Comparison of ENCODE assay signal across 10 cellular contexts in the genomic region with DNA sequence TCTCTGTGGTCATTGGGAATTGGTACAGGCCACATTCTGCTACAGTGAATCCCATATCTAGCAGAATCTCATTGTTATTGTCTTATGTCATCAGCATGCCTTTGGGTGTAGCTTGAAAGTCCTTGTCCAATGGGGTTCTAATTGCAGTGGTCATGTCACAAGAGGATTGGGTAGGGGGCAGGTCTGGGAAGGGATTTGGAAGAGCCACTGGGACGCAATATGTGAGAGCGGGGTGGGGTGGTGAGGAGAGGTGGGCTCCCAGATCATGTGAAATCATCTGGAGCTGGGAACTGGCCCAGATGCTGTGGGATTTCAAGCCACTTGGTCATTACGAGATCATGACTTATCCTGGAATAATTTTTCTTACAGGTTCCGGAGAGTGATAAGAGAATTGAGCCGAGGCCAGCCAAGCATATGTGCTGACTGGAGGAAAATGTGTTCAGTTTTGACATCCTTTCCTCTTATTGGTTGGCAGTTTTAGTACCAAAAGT. TPM values are rescaled to one million over a fixed set of nuclear protein-coding genes. Genes with fewer than 3 reads are reported as not detected.
DNase-seq lines count a peak whose midpoint lies in the region; ATAC-seq and TF ChIP-seq lines count a peak whose summit lies in the region.
"Had no signal": no experiment of that assay in that cellular context is flagged by ENCODE, and none has a peak within 500 bp of the region (broad histone marks: within the 10 kb centered on the region; RNA-seq: fewer than 3 reads in every experiment).

No MANE protein-coding gene starts in this region.

- H3K4me2 ChIP-seq in HCT116 (ENCODE audit: low read length) = peak overlapping the region; percentile 33
- H3K4me2 ChIP-seq in smooth muscle cell = peak overlapping the region; percentile 71

- TF ChIP-seq CTCF in HCT116 (IDR thresholded peaks at IDR 0.05 in 2 of 3, conservative IDR thresholded peaks at IDR 0.05 in 1 of 3; ENCODE audit: borderline replicate concordance in 1 of 3, insufficient read depth in 1 of 3, low read depth in 2 of 3, low read length in 2 of 3) (no peak), smooth muscle cell (IDR thresholded peaks at IDR 0.05; ENCODE audit: borderline replicate concordance, insufficient read depth, poor library complexity, severe bottlenecking) (no peak)

- no peaks in the 10 kb centered on the region for H3K9me2 ChIP-seq in HCT116 (ENCODE audit: insufficient read depth)

- H3F3A ChIP-seq in smooth muscle cell (ENCODE audit: low read depth) = peaks cover 12% of the 10 kb centered on the region

- H3K36me3 ChIP-seq in HCT116 (ENCODE audit: control insufficient read depth in 1 of 2, insufficient read depth in 2 of 2, low read length in 2 of 2) (no peaks in the 10 kb centered on the region), smooth muscle cell (ENCODE audit: low read depth) (no peaks in the 10 kb centered on the region)

- H3K4me3 ChIP-seq in HCT116 (replicated peaks in 1 of 2; ENCODE audit: low read depth in 1 of 2, low read length in 2 of 2) (no peak overlapping the region), smooth muscle cell (no peak overlapping the region)
- H3K4me3 ChIP-seq: coronary artery had no signal

- CTCF ChIA-PET in HCT116 (lab: Charles Lee) = interaction anchor here (1.3 kb wide), 1 partner anchor 9 kb away, joined by 3 read pairs; no protein-coding TSS in a partner anchor

- H3K9ac ChIP-seq in HCT116 (ENCODE audit: low read length) = no peak overlapping the region
- peak overlapping the region; percentile 75 for H3K9ac ChIP-seq in smooth muscle cell (ENCODE audit: low read depth)

- H3K9me3 ChIP-seq in HCT116 (ENCODE audit: control insufficient read depth in 1 of 2, insufficient read depth in 1 of 2, low read depth in 1 of 2, low read length in 2 of 2) = no peaks in the 10 kb centered on the region
- no peaks in the 10 kb centered on the region for H3K9me3 ChIP-seq in smooth muscle cell (replicated peaks; ENCODE audit: low read depth)

- no peak for TF ChIP-seq POLR2A in HCT116 (IDR thresholded peaks at IDR 0.05; ENCODE audit: borderline replicate concordance, extremely low read depth, insufficient read depth, insufficient read length)

- WGBS in smooth muscle cell (ENCODE audit: low lambda C conversion rate) = 53% methylated on average over 5 of the region's 5 CpGs

- TF ChIP-seq RAD21 in HCT116 (IDR thresholded peaks at IDR 0.05; ENCODE audit: low read depth) = no peak

- H4K20me1 ChIP-seq in HCT116 (ENCODE audit: insufficient read depth) = no peaks in the 10 kb centered on the region
- no peaks in the 10 kb centered on the region for H4K20me1 ChIP-seq in smooth muscle cell (ENCODE audit: low read depth)

- no TSS peak for BruUV-seq in HCT116 (replicated peaks; lab: Mats Ljungman, UMichigan)

- ATAC-seq in HCT116 = 0 out of 2 replicates have a peak, but pooled peaks have one; percentile 14
- ATAC-seq in SK-N-SH treated with all-trans-retinoic acid at 6 μM for 48 hours = peak; percentile 28
- ATAC-seq in HG02610 (IDR thresholded peaks at IDR 0.05; ENCODE audit: unreplicated experiment) = no peak
- ATAC-seq in HG03469 (IDR thresholded peaks at IDR 0.05; ENCODE audit: unreplicated experiment) = no peak
- ATAC-seq: Panc1 had no signal

- RAD21 ChIA-PET in HCT116 (lab: Charles Lee; ENCODE audit: low non-redundant PET in 1 of 2, low total read pairs in 2 of 2, uncharacterized antibody in 2 of 2, unreplicated experiment in 2 of 2) = no interaction called here

- H3K79me2 ChIP-seq in HCT116 (ENCODE audit: insufficient read depth, low read length) (no peaks in the 10 kb centered on the region), smooth muscle cell (ENCODE audit: low read depth) (no peaks in the 10 kb centered on the region)

- POLR2A ChIA-PET in HCT116 (lab: Charles Lee) = no interaction called here

- H3K27me3 ChIP-seq in HCT116 (ENCODE audit: insufficient read depth, low read length) (no peaks in the 10 kb centered on the region), smooth muscle cell (ENCODE audit: low read depth) (no peaks in the 10 kb centered on the region)

- H3K4me1 ChIP-seq in HCT116 (ENCODE audit: control insufficient read depth in 1 of 2, insufficient read depth in 2 of 2, low read length in 2 of 2) (peaks cover 7 to 9% of the 10 kb centered on the region in 2 experiments), smooth muscle cell (ENCODE audit: low read depth) (peaks cover 14% of the 10 kb centered on the region)

- H3K27ac ChIP-seq in HCT116 (ENCODE audit: low read depth, low read length) (no peak overlapping the region), smooth muscle cell (ENCODE audit: low read depth) (peak overlapping the region; percentile 84)
- H3K27ac ChIP-seq: coronary artery had no signal

- intact Hi-C loops in HCT116 (cut with micrococcal nuclease) = no loop called here

- no peak for DNase-seq in HCT116 (ENCODE audit: low read depth, low spot score)
- peak; percentile 68 for DNase-seq in fibroblast of peridontal ligament (ENCODE audit: extremely low read depth)
- DNase-seq in smooth muscle cell (lab: John Stamatoyannopoulos, UW; ENCODE audit: unreplicated experiment) = no peak
- no peak for DNase-seq in KG1 (lab: John Stamatoyannopoulos, UW)
- DNase-seq: activated naive CD4-positive, alpha-beta T cell had no signal

- H2AFZ ChIP-seq in HCT116 (ENCODE audit: low read depth, low read length, poor library complexity, severe bottlenecking) (no peak overlapping the region), smooth muscle cell (ENCODE audit: low read depth) (no peak overlapping the region)

TF ChIP-seq in HCT116, 20 proteins besides CTCF, POLR2A, EP300 and RAD21 (continues in another document):
- TF ChIP-seq YY1 (IDR thresholded peaks at IDR 0.05; ENCODE audit: extremely low read depth, insufficient replicate concordance, low read depth, low read length) (no peak), ELF1 (IDR thresholded peaks at IDR 0.05; ENCODE audit: borderline replicate concordance, low read depth) (no peak), EZH2 (IDR thresholded peaks at IDR 0.05) (no peak)
- TF ChIP-seq, protein P1, sequence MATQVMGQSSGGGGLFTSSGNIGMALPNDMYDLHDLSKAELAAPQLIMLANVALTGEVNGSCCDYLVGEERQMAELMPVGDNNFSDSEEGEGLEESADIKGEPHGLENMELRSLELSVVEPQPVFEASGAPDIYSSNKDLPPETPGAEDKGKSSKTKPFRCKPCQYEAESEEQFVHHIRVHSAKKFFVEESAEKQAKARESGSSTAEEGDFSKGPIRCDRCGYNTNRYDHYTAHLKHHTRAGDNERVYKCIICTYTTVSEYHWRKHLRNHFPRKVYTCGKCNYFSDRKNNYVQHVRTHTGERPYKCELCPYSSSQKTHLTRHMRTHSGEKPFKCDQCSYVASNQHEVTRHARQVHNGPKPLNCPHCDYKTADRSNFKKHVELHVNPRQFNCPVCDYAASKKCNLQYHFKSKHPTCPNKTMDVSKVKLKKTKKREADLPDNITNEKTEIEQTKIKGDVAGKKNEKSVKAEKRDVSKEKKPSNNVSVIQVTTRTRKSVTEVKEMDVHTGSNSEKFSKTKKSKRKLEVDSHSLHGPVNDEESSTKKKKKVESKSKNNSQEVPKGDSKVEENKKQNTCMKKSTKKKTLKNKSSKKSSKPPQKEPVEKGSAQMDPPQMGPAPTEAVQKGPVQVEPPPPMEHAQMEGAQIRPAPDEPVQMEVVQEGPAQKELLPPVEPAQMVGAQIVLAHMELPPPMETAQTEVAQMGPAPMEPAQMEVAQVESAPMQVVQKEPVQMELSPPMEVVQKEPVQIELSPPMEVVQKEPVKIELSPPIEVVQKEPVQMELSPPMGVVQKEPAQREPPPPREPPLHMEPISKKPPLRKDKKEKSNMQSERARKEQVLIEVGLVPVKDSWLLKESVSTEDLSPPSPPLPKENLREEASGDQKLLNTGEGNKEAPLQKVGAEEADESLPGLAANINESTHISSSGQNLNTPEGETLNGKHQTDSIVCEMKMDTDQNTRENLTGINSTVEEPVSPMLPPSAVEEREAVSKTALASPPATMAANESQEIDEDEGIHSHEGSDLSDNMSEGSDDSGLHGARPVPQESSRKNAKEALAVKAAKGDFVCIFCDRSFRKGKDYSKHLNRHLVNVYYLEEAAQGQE (IDR thresholded peaks at IDR 0.05; ENCODE audit: low read depth) = no peak

TF ChIP-seq in SK-N-SH treated with all-trans-retinoic acid at 6 μM for 48 hours, 23 proteins besides CTCF, POLR2A, EP300 and RAD21 (continues in another document):
- TF ChIP-seq BACH2 (CRISPR knock-in tag; IDR thresholded peaks at IDR 0.05; ENCODE audit: borderline replicate concordance) (no peak), PPARA (CRISPR knock-in tag; IDR thresholded peaks at IDR 0.05; ENCODE audit: borderline replicate concordance) (no peak), OSR1 (CRISPR knock-in tag; IDR thresholded peaks at IDR 0.05) (no peak), ISL1 (CRISPR knock-in tag; IDR thresholded peaks at IDR 0.05) (no peak)
- TF ChIP-seq, protein P2, sequence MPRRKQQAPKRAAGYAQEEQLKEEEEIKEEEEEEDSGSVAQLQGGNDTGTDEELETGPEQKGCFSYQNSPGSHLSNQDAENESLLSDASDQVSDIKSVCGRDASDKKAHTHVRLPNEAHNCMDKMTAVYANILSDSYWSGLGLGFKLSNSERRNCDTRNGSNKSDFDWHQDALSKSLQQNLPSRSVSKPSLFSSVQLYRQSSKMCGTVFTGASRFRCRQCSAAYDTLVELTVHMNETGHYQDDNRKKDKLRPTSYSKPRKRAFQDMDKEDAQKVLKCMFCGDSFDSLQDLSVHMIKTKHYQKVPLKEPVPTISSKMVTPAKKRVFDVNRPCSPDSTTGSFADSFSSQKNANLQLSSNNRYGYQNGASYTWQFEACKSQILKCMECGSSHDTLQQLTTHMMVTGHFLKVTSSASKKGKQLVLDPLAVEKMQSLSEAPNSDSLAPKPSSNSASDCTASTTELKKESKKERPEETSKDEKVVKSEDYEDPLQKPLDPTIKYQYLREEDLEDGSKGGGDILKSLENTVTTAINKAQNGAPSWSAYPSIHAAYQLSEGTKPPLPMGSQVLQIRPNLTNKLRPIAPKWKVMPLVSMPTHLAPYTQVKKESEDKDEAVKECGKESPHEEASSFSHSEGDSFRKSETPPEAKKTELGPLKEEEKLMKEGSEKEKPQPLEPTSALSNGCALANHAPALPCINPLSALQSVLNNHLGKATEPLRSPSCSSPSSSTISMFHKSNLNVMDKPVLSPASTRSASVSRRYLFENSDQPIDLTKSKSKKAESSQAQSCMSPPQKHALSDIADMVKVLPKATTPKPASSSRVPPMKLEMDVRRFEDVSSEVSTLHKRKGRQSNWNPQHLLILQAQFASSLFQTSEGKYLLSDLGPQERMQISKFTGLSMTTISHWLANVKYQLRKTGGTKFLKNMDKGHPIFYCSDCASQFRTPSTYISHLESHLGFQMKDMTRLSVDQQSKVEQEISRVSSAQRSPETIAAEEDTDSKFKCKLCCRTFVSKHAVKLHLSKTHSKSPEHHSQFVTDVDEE (CRISPR knock-in tag; IDR thresholded peaks at IDR 0.05) = no peak

RNA-seq across cellular contexts. Expression of a gene that starts 16.3 kb away (rescaled TPM):
- 1.8 TPM for total RNA-seq in HCT116 (2021; ENCODE audit: unreplicated experiment)
- polyA plus RNA-seq in HCT116 (2012) = 1.5 and 2.4 TPM in 2 replicates
- 5.3 and 8.0 TPM in 2 replicates for total RNA-seq in smooth muscle cell
- polyA plus RNA-seq in smooth muscle cell = 6.6 and 7.2 TPM in 2 replicates

Comparison
In these comparisons a context has a peak if more than half of its experiments do, and no peak if none do; other contexts are left out.
1. ATAC-seq: peak in HCT116 (single experiment) and SK-N-SH treated with all-trans-retinoic acid at 6 μM for 48 hours (single experiment); none in HG02610 (single experiment) and HG03469 (single experiment).